23 cellular contexts compared by ENCODE assay signal in genomic region chr6:109370792-109371191, GRCh38. TPM values are rescaled to one million over a fixed set of nuclear protein-coding genes. Genes with fewer than 3 reads are reported as not detected.
A peak's percentile ranks its signal among the peaks of the same experiment; 100 is the strongest.
DNase-seq lines count a peak whose midpoint lies in the region; ATAC-seq, FAIRE-seq and TF ChIP-seq lines count a peak whose summit lies in the region.
"Had no signal": no experiment of that assay in that cellular context is flagged by ENCODE, and none has a peak within 500 bp of the region (broad histone marks: within the 10 kb centered on the region; RNA-seq: fewer than 3 reads in every experiment).

No MANE protein-coding gene starts in this region.

- no peak for TF ChIP-seq EP300 in GM12878 (IDR thresholded peaks at IDR 0.05; ENCODE audit: borderline replicate concordance in 1 of 2, control insufficient read depth in 1 of 2, low read depth in 2 of 2, low read length in 2 of 2)

- H3K9ac ChIP-seq in HCT116 (ENCODE audit: low read length) (no peak overlapping the region), GM12878 (ENCODE audit: control insufficient read depth, insufficient read depth, low read length) (no peak overlapping the region)
- H3K9ac ChIP-seq: BLaER1 had no signal

- H3K36me3 ChIP-seq in HCT116 (ENCODE audit: control insufficient read depth in 1 of 2, insufficient read depth in 2 of 2, low read length in 2 of 2) (peaks cover 53 to 55% of the 10 kb centered on the region in 2 experiments), GM12878 (ENCODE audit: control insufficient read depth in 2 of 2, insufficient read depth in 2 of 2, low read length in 1 of 2) (peaks cover 2 to 42% of the 10 kb centered on the region in 2 experiments), right lobe of liver (peaks cover 0 to 79% (median 23%) of the 10 kb centered on the region in 4 donors), left lung (peaks cover 3 to 96% of the 10 kb centered on the region in 2 donors)

- H3K4me3 ChIP-seq in HCT116 (replicated peaks in 1 of 2; ENCODE audit: low read depth in 1 of 2, low read length in 2 of 2) (no peak overlapping the region), GM12878 (no peak overlapping the region), right lobe of liver (no peak overlapping the region), left lung (no peak overlapping the region)
- H3K4me3 ChIP-seq: BLaER1, SJSA1 had no signal

- BruUV-seq in HCT116 (replicated peaks; lab: Mats Ljungman, UMichigan) (no TSS peak), GM12878 (replicated peaks; lab: Mats Ljungman, UMichigan) (no TSS peak)

- H3K27me3 ChIP-seq in HCT116 (ENCODE audit: insufficient read depth, low read length) = no peaks in the 10 kb centered on the region
- no peaks in the 10 kb centered on the region for H3K27me3 ChIP-seq in GM12878 (replicated peaks in 1 of 2; ENCODE audit: control insufficient read depth in 2 of 2, insufficient read depth in 2 of 2, low read length in 1 of 2)
- no peaks in the 10 kb centered on the region for H3K27me3 ChIP-seq in right lobe of liver
- no peaks in the 10 kb centered on the region for H3K27me3 ChIP-seq in left lung
- H3K27me3 ChIP-seq: BLaER1, SJSA1 had no signal

- RAD21 ChIA-PET in HCT116 (lab: Charles Lee; ENCODE audit: low non-redundant PET in 1 of 2, low total read pairs in 2 of 2, uncharacterized antibody in 2 of 2, unreplicated experiment in 2 of 2) (no interaction called here), GM12878 (lab: Charles Lee; ENCODE audit: unreplicated experiment) (interaction anchor here (0.8 to 4.4 kb wide), 5 partner anchors 9 to 277 kb away, joined by 3 to 39 read pairs (median 3); partner anchors contain the start of genes CD164 and SESN1)

- DNase-seq in HCT116 (ENCODE audit: low read depth, low spot score) (no peak), GM12878 (ENCODE audit: low read depth, low spot score) (no peak), right lobe of liver (no peak), retina (no peak), substantia nigra (lab: John Stamatoyannopoulos, UW) (no peak), left lung (no peak)
- DNase-seq: CD4-positive, alpha-beta memory T cell; COR-L47; KG1; MM.1S; NCI-H2029 treated with DMSO at 0.1 percent for 48 hours; NCI-H446 treated with DMSO at 0.1 percent for 48 hours; NCI-H526; NCI-H82; Right ventricle myocardium superior; RPMI8226 had no signal

- peak overlapping the region; percentile 57 for H3K4me2 ChIP-seq in HCT116 (ENCODE audit: low read length)
- H3K4me2 ChIP-seq in GM12878 (ENCODE audit: control insufficient read depth, insufficient read depth) = no peak overlapping the region
- H3K4me2 ChIP-seq: BLaER1 had no signal

- H3K4me1 ChIP-seq in HCT116 (ENCODE audit: control insufficient read depth in 1 of 2, insufficient read depth in 2 of 2, low read length in 2 of 2) (peaks cover 21 to 34% of the 10 kb centered on the region in 2 experiments), GM12878 (ENCODE audit: control insufficient read depth, insufficient read depth, low read length) (peaks cover 29% of the 10 kb centered on the region), right lobe of liver (peaks cover 0 to 10% (median 0%) of the 10 kb centered on the region in 4 donors), left lung (peaks cover 9 to 50% of the 10 kb centered on the region in 2 donors)
- H3K4me1 ChIP-seq: BLaER1 had no signal

- TF ChIP-seq POLR2A in HCT116 (IDR thresholded peaks at IDR 0.05; ENCODE audit: borderline replicate concordance, extremely low read depth, insufficient read depth, insufficient read length) = no peak
- no peak for TF ChIP-seq POLR2A in GM12878 (IDR thresholded peaks at IDR 0.05; ENCODE audit: low read depth, low read length)
- TF ChIP-seq POLR2A in right lobe of liver (IDR thresholded peaks at IDR 0.05) = no peak

- in situ Hi-C loops in GM12878 (cut with MboI) = no loop called here

- peak overlapping the region; percentile 22; the same call in 1 of the 2 replicates for H3K27ac ChIP-seq in HCT116 (ENCODE audit: low read depth, low read length)
- peak overlapping the region; percentile 22; the same call in 1 of the 2 replicates for H3K27ac ChIP-seq in VCaP
- no peak overlapping the region for H3K27ac ChIP-seq in GM12878 (ENCODE audit: control insufficient read depth, insufficient read depth)
- H3K27ac ChIP-seq in right lobe of liver = no peak overlapping the region
- H3K27ac ChIP-seq in substantia nigra (ENCODE audit: low read depth, low read length, poor library complexity, severe bottlenecking) = no peak overlapping the region
- no peak overlapping the region for H3K27ac ChIP-seq in left lung
- H3K27ac ChIP-seq: BLaER1, SJSA1 had no signal

- H3K9me3 ChIP-seq in HCT116 (ENCODE audit: control insufficient read depth in 1 of 2, insufficient read depth in 1 of 2, low read depth in 1 of 2, low read length in 2 of 2) (no peaks in the 10 kb centered on the region), GM12878 (replicated peaks; ENCODE audit: control insufficient read depth, insufficient read depth, low read length) (peaks cover 2% of the 10 kb centered on the region; the same call in 2 of the 3 replicates), right lobe of liver (no peaks in the 10 kb centered on the region), left lung (no peaks in the 10 kb centered on the region)
- H3K9me3 ChIP-seq: BLaER1, SJSA1 had no signal

- peaks cover 87% of the 10 kb centered on the region for H3K79me2 ChIP-seq in HCT116 (ENCODE audit: insufficient read depth, low read length)
- peaks cover 43% of the 10 kb centered on the region for H3K79me2 ChIP-seq in GM12878 (ENCODE audit: control insufficient read depth, insufficient read depth, low read length)

- FAIRE-seq in GM12878 (lab: Jason Lieb, UNC) = no peak
- FAIRE-seq: A204.1, G401.6, H1 had no signal

- POLR2A ChIA-PET in HCT116 (lab: Charles Lee) (no interaction called here), GM12878 (lab: Charles Lee) (interaction anchor here (1.4 kb wide), 1 partner anchor 277 kb away, joined by 5 read pairs; the partner anchor contains the start of gene SESN1)

- H4K20me1 ChIP-seq in HCT116 (ENCODE audit: insufficient read depth) (peaks cover 12% of the 10 kb centered on the region), GM12878 (ENCODE audit: control insufficient read depth, insufficient read depth) (no peaks in the 10 kb centered on the region)

- TF ChIP-seq RAD21 in HCT116 (IDR thresholded peaks at IDR 0.05; ENCODE audit: low read depth) (no peak), GM12878 (IDR thresholded peaks at IDR 0.05; ENCODE audit: insufficient read depth, low read depth, low read length) (no peak)

- intact Hi-C loops in HCT116 (cut with micrococcal nuclease) (no loop called here), GM12878 (cut with micrococcal nuclease; ENCODE audit: unreplicated experiment) (loop anchor here (5.0 kb wide), 1 partner anchor 1413 kb away; the partner anchor contains the start of gene SEC63), right lobe of liver (cut with DNase I) (no loop called here), left lung (cut with DNase I) (no loop called here)

- no peaks in the 10 kb centered on the region for H3K9me2 ChIP-seq in HCT116 (ENCODE audit: insufficient read depth)

- TF ChIP-seq CTCF in HCT116 (IDR thresholded peaks at IDR 0.05 in 2 of 3, conservative IDR thresholded peaks at IDR 0.05 in 1 of 3; ENCODE audit: borderline replicate concordance in 1 of 3, insufficient read depth in 1 of 3, low read depth in 2 of 3, low read length in 2 of 3) = no peak
- TF ChIP-seq CTCF in VCaP (conservative IDR thresholded peaks at IDR 0.05) = no peak
- TF ChIP-seq CTCF in GM12878 (IDR thresholded peaks at IDR 0.05 in 2 of 3, conservative IDR thresholded peaks at IDR 0.05 in 1 of 3; ENCODE audit: control insufficient read depth in 2 of 3, extremely low read depth in 1 of 3, insufficient read depth in 1 of 3, low read depth in 3 of 3, low read length in 3 of 3) = no peak
- TF ChIP-seq CTCF in right lobe of liver (IDR thresholded peaks at IDR 0.05) = no peak
- no peak for TF ChIP-seq CTCF in left lung (IDR thresholded peaks at IDR 0.05)

- peak; percentile 24; the same call in 1 of the 2 replicates for ATAC-seq in HCT116
- ATAC-seq in GM12878 = no peak
- ATAC-seq in right lobe of liver = peak; percentile 56 to 81 (median 71)
- ATAC-seq in HG02678 (IDR thresholded peaks at IDR 0.05; ENCODE audit: unreplicated experiment) = no peak
- no peak for ATAC-seq in left lung

- whole genome bisulfite sequencing in GM12878 (ENCODE audit: insufficient coverage, insufficient replicate concordance, low lambda C conversion rate, missing lambda C conversion rate) = 93% methylated on average over 3 of the region's 3 CpGs
- 32% methylated on average over 3 of the region's 3 CpGs for WGBS in right lobe of liver (ENCODE audit: insufficient coverage, low coverage, low lambda C conversion rate, missing lambda C conversion rate)

- H2AFZ ChIP-seq in HCT116 (ENCODE audit: low read depth, low read length, poor library complexity, severe bottlenecking) (no peak overlapping the region), GM12878 (ENCODE audit: control insufficient read depth, low read depth, low read length) (no peak overlapping the region)

- CTCF ChIA-PET in HCT116 (lab: Charles Lee) (interaction anchor here (1.8 kb wide), 1 partner anchor 13 kb away, joined by 4 read pairs; no protein-coding TSS in a partner anchor), GM12878 (lab: Yijun Ruan, JAX) (interaction anchor here (0.7 to 1.6 kb wide), 4 partner anchors 9 to 183 kb away, joined by 3 to 6 read pairs (median 3); no protein-coding TSS in a partner anchor)

- SMC1A ChIA-PET in GM12878 (lab: Charles Lee; ENCODE audit: uncharacterized antibody, unreplicated experiment) = interaction anchor here (0.6 to 5.0 kb wide), 8 partner anchors 10 to 267 kb away, joined by 3 to 63 read pairs (median 4); partner anchors contain the start of gene CD164

RNA-seq across cellular contexts. Expression of gene CD164, which starts 11.5 kb away (rescaled TPM):
- 171 TPM for total RNA-seq in HCT116 (2021; ENCODE audit: unreplicated experiment)
- 93.0 and 99.1 TPM in 2 replicates for polyA plus RNA-seq in HCT116 (2012)
- 161 TPM in 2 replicates for total RNA-seq in GM12878 (2013; cell fraction: nucleolus; rRNA removed)
- total RNA-seq in GM12878 (2014; rRNA removed) = 159 and 192 TPM in 2 replicates
- total RNA-seq in GM12878 (2014; rRNA removed; fragmentation: Illumina TruSeq; extraction: Trizol) = 146 and 148 TPM in 2 replicates
- total RNA-seq in GM12878 (2021) = 186 and 199 TPM in 2 replicates
- polyA plus RNA-seq in GM12878 (2011; ENCODE audit: low read depth) = 77.0 TPM
- 447 and 530 TPM in 2 replicates for polyA plus RNA-seq in GM12878 (2011; rRNA removed)
- 179 and 184 TPM in 2 replicates for polyA plus RNA-seq in GM12878 (2011; cell fraction: cytosol; rRNA removed)
- 132 and 162 TPM in 2 replicates for polyA plus RNA-seq in GM12878 (2011; cell fraction: nucleus; rRNA removed)
- polyA plus RNA-seq in GM12878 (2012) = 176 TPM in 2 replicates
- 223 and 232 TPM in 2 replicates for polyA plus RNA-seq in GM12878 (2014; fragmentation: Illumina TruSeq; extraction: Trizol)
- polyA plus RNA-seq in GM12878 (2014; fragmentation: Nextera tagmentation; extraction: Ambion mirVana) = 100 to 1,000 TPM; 145 to 229 TPM
- polyA plus RNA-seq in GM12878 (2014; rRNA removed) = 134 and 154 TPM in 2 replicates
- 100 to 1,000 TPM; 237 to 247 TPM for polyA plus RNA-seq in GM12878 (2016; fragmentation: Nextera tagmentation; extraction: Ambion mirVana)
- 232 and 238 TPM in 2 replicates for polyA minus RNA-seq in GM12878 (2011; rRNA and poly(A)+ RNA removed)
- polyA minus RNA-seq in GM12878 (2011; cell fraction: cytosol; rRNA and poly(A)+ RNA removed) = 184 and 201 TPM in 2 replicates
- 123 and 186 TPM in 2 replicates for polyA minus RNA-seq in GM12878 (2011; cell fraction: nucleus; rRNA and poly(A)+ RNA removed)
- total RNA-seq in right lobe of liver = 100 to 1,000 TPM; 113 to 173 (median 150) TPM
- total RNA-seq in left lung = 100 to 1,000 TPM; 266 to 284 TPM

Comparison
In these comparisons a context has a peak if more than half of its experiments do, and no peak if none do; other contexts are left out.
1. ATAC-seq: peak in HCT116 (single experiment) and right lobe of liver (4 of 4); none in GM12878 (single experiment), HG02678 (single experiment) and left lung (single experiment).
2. H3K27ac ChIP-seq: peak in HCT116 (single experiment) and VCaP (single experiment); none in GM12878 (single experiment), right lobe of liver (0 of 3), substantia nigra (single experiment) and left lung (0 of 2).